ENCODE assay signal across 1 cellular context in the genomic region with DNA sequence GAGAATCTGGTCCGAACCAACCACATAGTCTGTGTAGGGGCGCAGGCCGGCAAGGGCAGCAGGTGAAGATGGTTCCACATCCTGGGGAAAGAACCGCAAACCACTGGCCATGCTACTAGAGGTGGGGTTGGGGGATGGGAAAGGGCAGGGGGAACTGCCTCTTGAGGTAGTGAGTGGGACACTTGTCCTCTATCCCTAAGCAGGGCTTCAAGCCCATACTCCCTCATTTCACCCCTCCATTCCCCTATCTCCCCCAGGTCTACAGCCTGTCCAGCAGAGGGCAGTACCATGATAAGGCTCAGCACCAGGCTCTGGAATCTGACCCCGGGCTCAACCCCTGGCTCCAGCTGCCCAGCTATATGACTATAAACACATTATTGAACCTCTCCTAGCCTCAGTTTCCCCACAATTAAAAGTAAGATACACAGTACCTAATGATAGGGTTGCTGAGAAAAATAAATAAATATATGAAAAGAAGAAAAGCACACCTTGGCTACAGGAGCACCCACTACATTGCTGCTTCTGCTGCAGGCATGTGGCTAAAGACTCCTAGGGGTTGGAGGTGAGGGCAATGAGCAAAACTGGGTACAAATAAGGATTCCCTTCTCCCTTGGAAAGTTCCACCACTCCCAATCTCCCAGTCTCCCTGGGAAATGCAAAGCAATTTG.
TF ChIP-seq lines count a peak whose summit lies in the region.

No MANE protein-coding gene starts in this region.

TF ChIP-seq in IMR-90, 13 proteins besides CTCF, POLR2A, EP300 and RAD21:
- TF ChIP-seq RFX5 (IDR thresholded peaks at IDR 0.05; ENCODE audit: low read depth, low read length), result no peak
- peak; percentile 61 for TF ChIP-seq SMC3 (IDR thresholded peaks at IDR 0.05; ENCODE audit: low read depth, low read length)
- TF ChIP-seq MAFK (IDR thresholded peaks at IDR 0.05; ENCODE audit: low read depth, low read length), result no peak
- TF ChIP-seq MAZ (IDR thresholded peaks at IDR 0.05; ENCODE audit: borderline replicate concordance, low read depth, low read length), result no peak
- TF ChIP-seq NFE2L2 (IDR thresholded peaks at IDR 0.05; ENCODE audit: low read depth, low read length), result no peak
TF ChIP-seq in IMR-90: peak in this region for 1.
